In the genomic region with DNA sequence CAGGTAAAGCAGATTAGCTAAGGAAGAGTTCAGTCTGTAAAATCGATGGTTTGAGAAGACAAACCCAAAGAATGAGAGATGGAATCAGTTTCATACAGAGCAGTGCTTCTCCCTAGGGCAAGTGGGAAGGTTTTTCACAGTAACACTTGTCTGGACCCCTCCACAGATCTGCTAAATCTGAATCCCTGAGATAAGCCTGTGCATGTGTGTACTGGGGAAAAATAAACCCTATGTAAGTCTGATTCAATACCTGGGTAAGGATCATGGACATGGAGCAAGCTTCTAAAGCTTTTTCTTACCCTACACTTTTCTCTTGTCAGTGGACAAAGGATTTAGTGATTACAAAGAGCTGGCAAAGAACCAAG, we compare ENCODE assay signal across 19 cellular contexts. TPM values are rescaled to one million over a fixed set of nuclear protein-coding genes. Genes with fewer than 3 reads are reported as not detected.
A peak's percentile ranks its signal among the peaks of the same experiment; 100 is the strongest.
DNase-seq lines count a peak whose midpoint lies in the region; ATAC-seq, FAIRE-seq and TF ChIP-seq lines count a peak whose summit lies in the region.
"Had no signal": no experiment of that assay in that cellular context is flagged by ENCODE, and none has a peak within 500 bp of the region (broad histone marks: within the 10 kb centered on the region; RNA-seq: fewer than 3 reads in every experiment).

No MANE protein-coding gene starts in this region.

- ATAC-seq in GM18502 (IDR thresholded peaks at IDR 0.05; ENCODE audit: poor library complexity, unreplicated experiment): peak; percentile 26
- ATAC-seq in HG02642 (IDR thresholded peaks at IDR 0.05; ENCODE audit: poor library complexity, unreplicated experiment): peak; percentile 2
- ATAC-seq in GM18520 (IDR thresholded peaks at IDR 0.05; ENCODE audit: unreplicated experiment): no peak
- no peak for ATAC-seq in HG02678 (IDR thresholded peaks at IDR 0.05; ENCODE audit: unreplicated experiment)
- ATAC-seq: sciatic nerve, T-helper 17 cell had no signal

- no peak for FAIRE-seq in astrocyte (lab: Jason Lieb, UNC)

- H3K4me2 ChIP-seq in astrocyte (ENCODE audit: low read length): peak overlapping the region; percentile 48

- no peaks in the 10 kb centered on the region for H3K9me3 ChIP-seq in astrocyte (ENCODE audit: insufficient read depth, low read depth, low read length)
- H3K9me3 ChIP-seq: thoracic aorta had no signal

- H3K4me1 ChIP-seq in astrocyte (ENCODE audit: insufficient read depth, low read length): peaks cover 16% of the 10 kb centered on the region

- no peak overlapping the region for H2AFZ ChIP-seq in astrocyte (ENCODE audit: low read depth, low read length)

- DNase-seq in astrocyte (ENCODE audit: low read depth): no peak
- DNase-seq in immature natural killer cell: no peak
- DNase-seq: activated CD4-positive, CD25-positive, alpha-beta regulatory T cell treated with anti-CD3 and anti-CD28 coated beads, Interleukin-2, amount 50 U/mL, for 72 hours; C1 segment of cervical spinal cord; effector memory CD4-positive, alpha-beta T cell; MM.1S; NCI-H2029; NCI-H526 treated with DMSO at 0.1 percent for 48 hours; RPMI8226; stimulated activated CD4-positive, alpha-beta T cell treated with anti-CD3 and anti-CD28 coated beads, Interleukin-2, amount 100 ng/mL, for 24 hours; T-helper 17 cell had no signal

- H3K4me3 Mint-ChIP-seq in astrocyte (ENCODE audit: unreplicated experiment): no peak overlapping the region
- no peak overlapping the region for H3K4me3 Mint-ChIP-seq in nephron
- H3K4me3 Mint-ChIP-seq in immature natural killer cell: no peak overlapping the region
- H3K4me3 Mint-ChIP-seq: T-helper 17 cell had no signal

- peaks cover 32% of the 10 kb centered on the region for H3K79me2 ChIP-seq in astrocyte (ENCODE audit: insufficient read depth, low read length)

- H3K36me3 Mint-ChIP-seq in astrocyte (ENCODE audit: low read depth, unreplicated experiment): peaks cover 2% of the 10 kb centered on the region
- peaks cover 22% of the 10 kb centered on the region for H3K36me3 Mint-ChIP-seq in nephron (ENCODE audit: low read depth)
- peaks cover 1 to 18% (median 17%) of the 10 kb centered on the region in 3 donors for H3K36me3 Mint-ChIP-seq in immature natural killer cell

- no peak for TF ChIP-seq CTCF in astrocyte (IDR thresholded peaks at IDR 0.05; ENCODE audit: insufficient read depth, low read depth, low read length)
- no peak for TF ChIP-seq CTCF in nephron (IDR thresholded peaks at IDR 0.05; ENCODE audit: unreplicated experiment in 3 of 3)

- H3K27ac ChIP-seq in astrocyte (ENCODE audit: low read depth, low read length): no peak overlapping the region
- H3K27ac ChIP-seq: thoracic aorta had no signal

- no peak overlapping the region for H3K9ac ChIP-seq in astrocyte (ENCODE audit: low read length)

- no peak overlapping the region for H3K4me3 ChIP-seq in astrocyte (ENCODE audit: insufficient read depth, low read depth, low read length)
- H3K4me3 ChIP-seq: thoracic aorta had no signal

- H3K4me1 Mint-ChIP-seq in astrocyte (ENCODE audit: low read depth, unreplicated experiment) (peaks cover 6% of the 10 kb centered on the region), nephron (peaks cover 28% of the 10 kb centered on the region), immature natural killer cell (peaks cover 9 to 26% of the 10 kb centered on the region in 2 donors)

- peaks cover 2% of the 10 kb centered on the region for H3K27me3 ChIP-seq in astrocyte (ENCODE audit: insufficient read depth, low read length)

- no peaks in the 10 kb centered on the region for H3K36me3 ChIP-seq in astrocyte (ENCODE audit: insufficient read depth, low read length)
- H3K36me3 ChIP-seq: thoracic aorta had no signal

- no peaks in the 10 kb centered on the region for H3K27me3 Mint-ChIP-seq in astrocyte (ENCODE audit: low read depth, unreplicated experiment)
- H3K27me3 Mint-ChIP-seq in nephron (ENCODE audit: low read depth): no peaks in the 10 kb centered on the region
- H3K27me3 Mint-ChIP-seq in immature natural killer cell (ENCODE audit: low read depth in 3 of 3): no peaks in the 10 kb centered on the region
- H3K27me3 Mint-ChIP-seq: T-helper 17 cell had no signal

- peaks cover 19% of the 10 kb centered on the region for H4K20me1 ChIP-seq in astrocyte (ENCODE audit: insufficient read depth, low read length)

- no peak overlapping the region for H3K27ac Mint-ChIP-seq in astrocyte (ENCODE audit: unreplicated experiment)
- H3K27ac Mint-ChIP-seq in nephron: peak overlapping the region; percentile 3 to 37 (median 3)
- H3K27ac Mint-ChIP-seq in immature natural killer cell: peak overlapping the region in 3 of 6 donors; percentile 8 to 65 (median 32)
- H3K27ac Mint-ChIP-seq: activated naive CD4-positive, alpha-beta T cell treated with anti-CD3 and anti-CD28 coated beads, Interleukin-2, amount 50 U/mL, for 72 hours had no signal

- no peaks in the 10 kb centered on the region for H3K9me3 Mint-ChIP-seq in astrocyte (ENCODE audit: unreplicated experiment)
- H3K9me3 Mint-ChIP-seq in nephron: no peaks in the 10 kb centered on the region
- H3K9me3 Mint-ChIP-seq in immature natural killer cell: no peaks in the 10 kb centered on the region
- H3K9me3 Mint-ChIP-seq: activated naive CD4-positive, alpha-beta T cell treated with anti-CD3 and anti-CD28 coated beads, Interleukin-2, amount 50 U/mL, for 72 hours had no signal

RNA-seq across cellular contexts. Expression of gene ELOVL6, which starts 13.6 kb away (rescaled TPM):
- 19.2 and 25.5 TPM in 2 replicates for total RNA-seq in astrocyte
- polyA plus RNA-seq in immature natural killer cell: 1 to 10 TPM; 2.6 to 9.1 (median 7.3) TPM

Comparison
In these comparisons a context has a peak if more than half of its experiments do, and no peak if none do; other contexts are left out.
1. ATAC-seq: peak in GM18502 (single experiment) and HG02642 (single experiment); none in GM18520 (single experiment) and HG02678 (single experiment).